ENCODE assay signal across 1 cellular context in the genomic region with DNA sequence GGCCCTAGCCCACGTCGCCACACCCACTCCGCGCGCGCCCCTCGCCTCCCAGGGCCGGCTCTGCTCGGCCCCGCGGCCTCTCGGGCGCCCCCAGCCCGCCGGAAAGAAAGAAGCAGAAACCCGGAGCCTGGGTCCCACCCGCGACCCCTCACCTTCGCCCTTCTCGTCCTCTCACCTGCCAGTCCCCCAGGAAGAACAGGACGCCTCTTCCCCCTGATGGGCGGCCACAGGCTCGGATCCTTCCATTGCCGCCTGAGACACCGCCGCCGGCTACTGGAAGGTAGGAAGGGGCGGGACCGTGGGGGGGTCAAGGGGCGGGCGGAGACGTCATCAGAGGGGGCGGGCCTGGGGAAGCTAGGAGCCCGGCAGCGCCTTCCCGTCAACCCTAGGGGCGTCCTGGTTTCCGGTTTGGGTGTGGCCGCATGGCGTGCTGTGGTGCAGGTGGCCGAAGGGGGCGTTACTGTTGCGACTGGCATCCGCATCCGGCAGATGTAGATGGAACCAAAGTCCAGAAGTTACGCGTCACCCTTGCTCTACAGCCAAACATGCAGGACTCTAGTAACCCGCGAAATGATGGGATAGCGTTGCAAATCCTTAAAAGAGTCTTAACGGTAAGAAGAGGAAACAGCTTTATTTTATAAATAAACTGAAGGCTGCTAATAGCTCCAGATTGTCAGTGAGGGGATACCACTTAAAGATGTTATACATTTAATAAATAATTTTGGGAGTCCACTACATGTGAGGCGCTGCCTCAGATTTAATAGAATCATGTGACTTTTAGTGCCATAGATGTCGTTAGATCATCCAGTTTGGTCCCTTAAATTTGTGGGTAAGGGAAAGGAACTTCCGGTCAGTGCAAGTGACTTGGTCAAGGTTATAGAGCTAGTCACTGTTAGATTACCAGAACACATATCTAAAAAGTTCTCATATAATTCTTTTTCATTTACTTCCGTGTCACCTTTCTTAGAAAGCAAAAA.
A peak's percentile ranks its signal among the peaks of the same experiment; 100 is the strongest.
TF ChIP-seq lines count a peak whose summit lies in the region.

A gene (minus strand): TSS at position 282 of the 977 bp plus-strand sequence. CDS start 36 bp downstream, at position 246.

TF ChIP-seq in HepG2, 621 proteins besides CTCF, POLR2A, EP300 and RAD21 (continued from another document):
- TF ChIP-seq, protein P1, sequence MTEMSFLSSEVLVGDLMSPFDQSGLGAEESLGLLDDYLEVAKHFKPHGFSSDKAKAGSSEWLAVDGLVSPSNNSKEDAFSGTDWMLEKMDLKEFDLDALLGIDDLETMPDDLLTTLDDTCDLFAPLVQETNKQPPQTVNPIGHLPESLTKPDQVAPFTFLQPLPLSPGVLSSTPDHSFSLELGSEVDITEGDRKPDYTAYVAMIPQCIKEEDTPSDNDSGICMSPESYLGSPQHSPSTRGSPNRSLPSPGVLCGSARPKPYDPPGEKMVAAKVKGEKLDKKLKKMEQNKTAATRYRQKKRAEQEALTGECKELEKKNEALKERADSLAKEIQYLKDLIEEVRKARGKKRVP (CRISPR knock-in tag; IDR thresholded peaks at IDR 0.05): peak in 1 of 2 experiments; percentile 66; a peak in 1 of 4 replicates
- TF ChIP-seq FIP1L1 (IDR thresholded peaks at IDR 0.05; ENCODE audit: borderline replicate concordance, insufficient read depth, low read depth, low read length) (no peak), KDM5A (IDR thresholded peaks at IDR 0.05; ENCODE audit: borderline replicate concordance, low read length) (peak; percentile 62), TGIF2 (CRISPR knock-in tag; IDR thresholded peaks at IDR 0.05) (peak; percentile 84), NFIC (IDR thresholded peaks at IDR 0.05; ENCODE audit: low read length) (no peak), MTA3 (CRISPR knock-in tag; IDR thresholded peaks at IDR 0.05) (no peak), ZNF343 (CRISPR knock-in tag; IDR thresholded peaks at IDR 0.05) (peak; percentile 84), REL (CRISPR knock-in tag; conservative IDR thresholded peaks at IDR 0.05) (no peak), REXO4 (CRISPR knock-in tag; IDR thresholded peaks at IDR 0.05; ENCODE audit: borderline replicate concordance) (no peak), FLYWCH1 (CRISPR knock-in tag; IDR thresholded peaks at IDR 0.05) (no peak), ZNF614 (CRISPR knock-in tag; IDR thresholded peaks at IDR 0.05; ENCODE audit: borderline replicate concordance) (peak; percentile 37; the same call in 1 of the 2 replicates), PLRG1 (conservative IDR thresholded peaks at IDR 0.05) (no peak), SMAD1 (CRISPR knock-in tag; IDR thresholded peaks at IDR 0.05; ENCODE audit: borderline replicate concordance, low read depth) (peak; percentile 69; the same call in 1 of the 2 replicates), ZBTB21 (CRISPR knock-in tag; IDR thresholded peaks at IDR 0.05) (peak; percentile 75), ZNF253 (CRISPR knock-in tag; IDR thresholded peaks at IDR 0.05; ENCODE audit: borderline replicate concordance) (no peak), PHF8 (CRISPR knock-in tag; IDR thresholded peaks at IDR 0.05) (peak; percentile 90), YEATS4 (CRISPR knock-in tag; IDR thresholded peaks at IDR 0.05; ENCODE audit: borderline replicate concordance) (peak; percentile 97), SAFB2 (CRISPR knock-in tag; IDR thresholded peaks at IDR 0.05; ENCODE audit: borderline replicate concordance, low read depth) (no peak; the same call in 1 of the 2 replicates), ZNF891 (CRISPR knock-in tag; IDR thresholded peaks at IDR 0.05) (0 out of 2 replicates have a peak, but pooled peaks have one; percentile 46)
- TF ChIP-seq, protein P2, sequence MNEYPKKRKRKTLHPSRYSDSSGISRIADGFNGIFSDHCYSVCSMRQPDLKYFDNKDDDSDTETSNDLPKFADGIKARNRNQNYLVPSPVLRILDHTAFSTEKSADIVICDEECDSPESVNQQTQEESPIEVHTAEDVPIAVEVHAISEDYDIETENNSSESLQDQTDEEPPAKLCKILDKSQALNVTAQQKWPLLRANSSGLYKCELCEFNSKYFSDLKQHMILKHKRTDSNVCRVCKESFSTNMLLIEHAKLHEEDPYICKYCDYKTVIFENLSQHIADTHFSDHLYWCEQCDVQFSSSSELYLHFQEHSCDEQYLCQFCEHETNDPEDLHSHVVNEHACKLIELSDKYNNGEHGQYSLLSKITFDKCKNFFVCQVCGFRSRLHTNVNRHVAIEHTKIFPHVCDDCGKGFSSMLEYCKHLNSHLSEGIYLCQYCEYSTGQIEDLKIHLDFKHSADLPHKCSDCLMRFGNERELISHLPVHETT (CRISPR knock-in tag; conservative IDR thresholded peaks at IDR 0.05): peak; percentile 62; the same call in 1 of the 2 replicates
- TF ChIP-seq, protein P3, sequence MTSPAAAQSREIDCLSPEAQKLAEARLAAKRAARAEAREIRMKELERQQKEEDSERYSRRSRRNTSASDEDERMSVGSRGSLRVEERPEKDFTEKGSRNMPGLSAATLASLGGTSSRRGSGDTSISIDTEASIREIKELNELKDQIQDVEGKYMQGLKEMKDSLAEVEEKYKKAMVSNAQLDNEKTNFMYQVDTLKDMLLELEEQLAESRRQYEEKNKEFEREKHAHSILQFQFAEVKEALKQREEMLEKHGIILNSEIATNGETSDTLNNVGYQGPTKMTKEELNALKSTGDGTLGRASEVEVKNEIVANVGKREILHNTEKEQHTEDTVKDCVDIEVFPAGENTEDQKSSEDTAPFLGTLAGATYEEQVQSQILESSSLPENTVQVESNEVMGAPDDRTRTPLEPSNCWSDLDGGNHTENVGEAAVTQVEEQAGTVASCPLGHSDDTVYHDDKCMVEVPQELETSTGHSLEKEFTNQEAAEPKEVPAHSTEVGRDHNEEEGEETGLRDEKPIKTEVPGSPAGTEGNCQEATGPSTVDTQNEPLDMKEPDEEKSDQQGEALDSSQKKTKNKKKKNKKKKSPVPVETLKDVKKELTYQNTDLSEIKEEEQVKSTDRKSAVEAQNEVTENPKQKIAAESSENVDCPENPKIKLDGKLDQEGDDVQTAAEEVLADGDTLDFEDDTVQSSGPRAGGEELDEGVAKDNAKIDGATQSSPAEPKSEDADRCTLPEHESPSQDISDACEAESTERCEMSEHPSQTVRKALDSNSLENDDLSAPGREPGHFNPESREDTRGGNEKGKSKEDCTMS (CRISPR knock-in tag; conservative IDR thresholded peaks at IDR 0.05): no peak
- TF ChIP-seq, protein P4, sequence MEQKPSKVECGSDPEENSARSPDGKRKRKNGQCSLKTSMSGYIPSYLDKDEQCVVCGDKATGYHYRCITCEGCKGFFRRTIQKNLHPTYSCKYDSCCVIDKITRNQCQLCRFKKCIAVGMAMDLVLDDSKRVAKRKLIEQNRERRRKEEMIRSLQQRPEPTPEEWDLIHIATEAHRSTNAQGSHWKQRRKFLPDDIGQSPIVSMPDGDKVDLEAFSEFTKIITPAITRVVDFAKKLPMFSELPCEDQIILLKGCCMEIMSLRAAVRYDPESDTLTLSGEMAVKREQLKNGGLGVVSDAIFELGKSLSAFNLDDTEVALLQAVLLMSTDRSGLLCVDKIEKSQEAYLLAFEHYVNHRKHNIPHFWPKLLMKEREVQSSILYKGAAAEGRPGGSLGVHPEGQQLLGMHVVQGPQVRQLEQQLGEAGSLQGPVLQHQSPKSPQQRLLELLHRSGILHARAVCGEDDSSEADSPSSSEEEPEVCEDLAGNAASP (CRISPR knock-in tag; IDR thresholded peaks at IDR 0.05; ENCODE audit: borderline replicate concordance): peak; percentile 27; the same call in 1 of the 2 replicates
- TF ChIP-seq, protein P5, sequence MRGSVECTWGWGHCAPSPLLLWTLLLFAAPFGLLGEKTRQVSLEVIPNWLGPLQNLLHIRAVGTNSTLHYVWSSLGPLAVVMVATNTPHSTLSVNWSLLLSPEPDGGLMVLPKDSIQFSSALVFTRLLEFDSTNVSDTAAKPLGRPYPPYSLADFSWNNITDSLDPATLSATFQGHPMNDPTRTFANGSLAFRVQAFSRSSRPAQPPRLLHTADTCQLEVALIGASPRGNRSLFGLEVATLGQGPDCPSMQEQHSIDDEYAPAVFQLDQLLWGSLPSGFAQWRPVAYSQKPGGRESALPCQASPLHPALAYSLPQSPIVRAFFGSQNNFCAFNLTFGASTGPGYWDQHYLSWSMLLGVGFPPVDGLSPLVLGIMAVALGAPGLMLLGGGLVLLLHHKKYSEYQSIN (CRISPR knock-in tag; IDR thresholded peaks at IDR 0.05; ENCODE audit: borderline replicate concordance): no peak
- TF ChIP-seq, protein P6, sequence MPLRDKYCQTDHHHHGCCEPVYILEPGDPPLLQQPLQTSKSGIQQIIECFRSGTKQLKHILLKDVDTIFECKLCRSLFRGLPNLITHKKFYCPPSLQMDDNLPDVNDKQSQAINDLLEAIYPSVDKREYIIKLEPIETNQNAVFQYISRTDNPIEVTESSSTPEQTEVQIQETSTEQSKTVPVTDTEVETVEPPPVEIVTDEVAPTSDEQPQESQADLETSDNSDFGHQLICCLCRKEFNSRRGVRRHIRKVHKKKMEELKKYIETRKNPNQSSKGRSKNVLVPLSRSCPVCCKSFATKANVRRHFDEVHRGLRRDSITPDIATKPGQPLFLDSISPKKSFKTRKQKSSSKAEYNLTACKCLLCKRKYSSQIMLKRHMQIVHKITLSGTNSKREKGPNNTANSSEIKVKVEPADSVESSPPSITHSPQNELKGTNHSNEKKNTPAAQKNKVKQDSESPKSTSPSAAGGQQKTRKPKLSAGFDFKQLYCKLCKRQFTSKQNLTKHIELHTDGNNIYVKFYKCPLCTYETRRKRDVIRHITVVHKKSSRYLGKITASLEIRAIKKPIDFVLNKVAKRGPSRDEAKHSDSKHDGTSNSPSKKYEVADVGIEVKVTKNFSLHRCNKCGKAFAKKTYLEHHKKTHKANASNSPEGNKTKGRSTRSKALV (CRISPR knock-in tag; IDR thresholded peaks at IDR 0.05): 0 out of 2 replicates have a peak, but pooled peaks have one; percentile 38
- TF ChIP-seq, protein P7, sequence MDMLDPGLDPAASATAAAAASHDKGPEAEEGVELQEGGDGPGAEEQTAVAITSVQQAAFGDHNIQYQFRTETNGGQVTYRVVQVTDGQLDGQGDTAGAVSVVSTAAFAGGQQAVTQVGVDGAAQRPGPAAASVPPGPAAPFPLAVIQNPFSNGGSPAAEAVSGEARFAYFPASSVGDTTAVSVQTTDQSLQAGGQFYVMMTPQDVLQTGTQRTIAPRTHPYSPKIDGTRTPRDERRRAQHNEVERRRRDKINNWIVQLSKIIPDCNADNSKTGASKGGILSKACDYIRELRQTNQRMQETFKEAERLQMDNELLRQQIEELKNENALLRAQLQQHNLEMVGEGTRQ (IDR thresholded peaks at IDR 0.05; ENCODE audit: low read depth, low read length): no peak
- TF ChIP-seq, protein P7 (CRISPR knock-in tag; IDR thresholded peaks at IDR 0.05; ENCODE audit: borderline replicate concordance): peak; percentile 46
- TF ChIP-seq, protein P8, sequence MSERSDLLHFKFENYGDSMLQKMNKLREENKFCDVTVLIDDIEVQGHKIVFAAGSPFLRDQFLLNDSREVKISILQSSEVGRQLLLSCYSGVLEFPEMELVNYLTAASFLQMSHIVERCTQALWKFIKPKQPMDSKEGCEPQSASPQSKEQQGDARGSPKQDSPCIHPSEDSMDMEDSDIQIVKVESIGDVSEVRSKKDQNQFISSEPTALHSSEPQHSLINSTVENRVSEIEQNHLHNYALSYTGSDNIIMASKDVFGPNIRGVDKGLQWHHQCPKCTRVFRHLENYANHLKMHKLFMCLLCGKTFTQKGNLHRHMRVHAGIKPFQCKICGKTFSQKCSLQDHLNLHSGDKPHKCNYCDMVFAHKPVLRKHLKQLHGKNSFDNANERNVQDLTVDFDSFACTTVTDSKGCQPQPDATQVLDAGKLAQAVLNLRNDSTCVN (CRISPR knock-in tag; IDR thresholded peaks at IDR 0.05; ENCODE audit: borderline replicate concordance): 0 out of 2 replicates have a peak, but pooled peaks have one; percentile 46
TF ChIP-seq in HepG2: peak in this region for 218.
